ENCODE assay signal across 1 cellular context in the genomic region with DNA sequence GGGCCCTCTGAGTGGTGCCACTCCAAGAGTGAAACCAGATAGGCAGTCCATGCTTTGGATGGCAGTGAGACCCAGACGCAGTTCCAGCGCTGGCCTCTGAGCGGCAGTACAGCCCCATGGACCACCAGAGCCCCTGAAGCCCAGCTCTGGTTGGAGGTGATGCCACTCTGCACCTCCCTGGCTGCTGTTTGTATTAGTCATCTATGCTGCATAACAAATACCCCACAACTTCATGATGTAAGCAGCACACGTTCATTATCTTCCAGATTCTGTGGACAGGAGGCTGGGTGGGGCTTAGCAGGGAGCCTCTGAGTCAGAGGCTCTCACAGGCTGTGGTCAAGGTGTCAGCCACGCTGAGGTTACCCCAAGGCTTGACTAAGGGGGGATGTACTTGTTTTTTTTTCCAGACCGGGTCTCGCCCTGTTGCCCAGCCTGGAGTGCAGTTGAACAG.
TF ChIP-seq lines count a peak whose summit lies in the region.

No MANE protein-coding gene starts in this region.

TF ChIP-seq in K562, 482 proteins besides CTCF, POLR2A, EP300 and RAD21 (continued from another document and continues in another):
- TF ChIP-seq, protein P1, sequence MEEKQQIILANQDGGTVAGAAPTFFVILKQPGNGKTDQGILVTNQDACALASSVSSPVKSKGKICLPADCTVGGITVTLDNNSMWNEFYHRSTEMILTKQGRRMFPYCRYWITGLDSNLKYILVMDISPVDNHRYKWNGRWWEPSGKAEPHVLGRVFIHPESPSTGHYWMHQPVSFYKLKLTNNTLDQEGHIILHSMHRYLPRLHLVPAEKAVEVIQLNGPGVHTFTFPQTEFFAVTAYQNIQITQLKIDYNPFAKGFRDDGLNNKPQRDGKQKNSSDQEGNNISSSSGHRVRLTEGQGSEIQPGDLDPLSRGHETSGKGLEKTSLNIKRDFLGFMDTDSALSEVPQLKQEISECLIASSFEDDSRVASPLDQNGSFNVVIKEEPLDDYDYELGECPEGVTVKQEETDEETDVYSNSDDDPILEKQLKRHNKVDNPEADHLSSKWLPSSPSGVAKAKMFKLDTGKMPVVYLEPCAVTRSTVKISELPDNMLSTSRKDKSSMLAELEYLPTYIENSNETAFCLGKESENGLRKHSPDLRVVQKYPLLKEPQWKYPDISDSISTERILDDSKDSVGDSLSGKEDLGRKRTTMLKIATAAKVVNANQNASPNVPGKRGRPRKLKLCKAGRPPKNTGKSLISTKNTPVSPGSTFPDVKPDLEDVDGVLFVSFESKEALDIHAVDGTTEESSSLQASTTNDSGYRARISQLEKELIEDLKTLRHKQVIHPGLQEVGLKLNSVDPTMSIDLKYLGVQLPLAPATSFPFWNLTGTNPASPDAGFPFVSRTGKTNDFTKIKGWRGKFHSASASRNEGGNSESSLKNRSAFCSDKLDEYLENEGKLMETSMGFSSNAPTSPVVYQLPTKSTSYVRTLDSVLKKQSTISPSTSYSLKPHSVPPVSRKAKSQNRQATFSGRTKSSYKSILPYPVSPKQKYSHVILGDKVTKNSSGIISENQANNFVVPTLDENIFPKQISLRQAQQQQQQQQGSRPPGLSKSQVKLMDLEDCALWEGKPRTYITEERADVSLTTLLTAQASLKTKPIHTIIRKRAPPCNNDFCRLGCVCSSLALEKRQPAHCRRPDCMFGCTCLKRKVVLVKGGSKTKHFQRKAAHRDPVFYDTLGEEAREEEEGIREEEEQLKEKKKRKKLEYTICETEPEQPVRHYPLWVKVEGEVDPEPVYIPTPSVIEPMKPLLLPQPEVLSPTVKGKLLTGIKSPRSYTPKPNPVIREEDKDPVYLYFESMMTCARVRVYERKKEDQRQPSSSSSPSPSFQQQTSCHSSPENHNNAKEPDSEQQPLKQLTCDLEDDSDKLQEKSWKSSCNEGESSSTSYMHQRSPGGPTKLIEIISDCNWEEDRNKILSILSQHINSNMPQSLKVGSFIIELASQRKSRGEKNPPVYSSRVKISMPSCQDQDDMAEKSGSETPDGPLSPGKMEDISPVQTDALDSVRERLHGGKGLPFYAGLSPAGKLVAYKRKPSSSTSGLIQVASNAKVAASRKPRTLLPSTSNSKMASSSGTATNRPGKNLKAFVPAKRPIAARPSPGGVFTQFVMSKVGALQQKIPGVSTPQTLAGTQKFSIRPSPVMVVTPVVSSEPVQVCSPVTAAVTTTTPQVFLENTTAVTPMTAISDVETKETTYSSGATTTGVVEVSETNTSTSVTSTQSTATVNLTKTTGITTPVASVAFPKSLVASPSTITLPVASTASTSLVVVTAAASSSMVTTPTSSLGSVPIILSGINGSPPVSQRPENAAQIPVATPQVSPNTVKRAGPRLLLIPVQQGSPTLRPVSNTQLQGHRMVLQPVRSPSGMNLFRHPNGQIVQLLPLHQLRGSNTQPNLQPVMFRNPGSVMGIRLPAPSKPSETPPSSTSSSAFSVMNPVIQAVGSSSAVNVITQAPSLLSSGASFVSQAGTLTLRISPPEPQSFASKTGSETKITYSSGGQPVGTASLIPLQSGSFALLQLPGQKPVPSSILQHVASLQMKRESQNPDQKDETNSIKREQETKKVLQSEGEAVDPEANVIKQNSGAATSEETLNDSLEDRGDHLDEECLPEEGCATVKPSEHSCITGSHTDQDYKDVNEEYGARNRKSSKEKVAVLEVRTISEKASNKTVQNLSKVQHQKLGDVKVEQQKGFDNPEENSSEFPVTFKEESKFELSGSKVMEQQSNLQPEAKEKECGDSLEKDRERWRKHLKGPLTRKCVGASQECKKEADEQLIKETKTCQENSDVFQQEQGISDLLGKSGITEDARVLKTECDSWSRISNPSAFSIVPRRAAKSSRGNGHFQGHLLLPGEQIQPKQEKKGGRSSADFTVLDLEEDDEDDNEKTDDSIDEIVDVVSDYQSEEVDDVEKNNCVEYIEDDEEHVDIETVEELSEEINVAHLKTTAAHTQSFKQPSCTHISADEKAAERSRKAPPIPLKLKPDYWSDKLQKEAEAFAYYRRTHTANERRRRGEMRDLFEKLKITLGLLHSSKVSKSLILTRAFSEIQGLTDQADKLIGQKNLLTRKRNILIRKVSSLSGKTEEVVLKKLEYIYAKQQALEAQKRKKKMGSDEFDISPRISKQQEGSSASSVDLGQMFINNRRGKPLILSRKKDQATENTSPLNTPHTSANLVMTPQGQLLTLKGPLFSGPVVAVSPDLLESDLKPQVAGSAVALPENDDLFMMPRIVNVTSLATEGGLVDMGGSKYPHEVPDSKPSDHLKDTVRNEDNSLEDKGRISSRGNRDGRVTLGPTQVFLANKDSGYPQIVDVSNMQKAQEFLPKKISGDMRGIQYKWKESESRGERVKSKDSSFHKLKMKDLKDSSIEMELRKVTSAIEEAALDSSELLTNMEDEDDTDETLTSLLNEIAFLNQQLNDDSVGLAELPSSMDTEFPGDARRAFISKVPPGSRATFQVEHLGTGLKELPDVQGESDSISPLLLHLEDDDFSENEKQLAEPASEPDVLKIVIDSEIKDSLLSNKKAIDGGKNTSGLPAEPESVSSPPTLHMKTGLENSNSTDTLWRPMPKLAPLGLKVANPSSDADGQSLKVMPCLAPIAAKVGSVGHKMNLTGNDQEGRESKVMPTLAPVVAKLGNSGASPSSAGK (IDR thresholded peaks at IDR 0.05), result no peak
- no peak for TF ChIP-seq CBX8 (IDR thresholded peaks at IDR 0.05; ENCODE audit: borderline replicate concordance, extremely low read depth, low read depth, low read length, poor library complexity, severe bottlenecking)
- TF ChIP-seq ESRRA (IDR thresholded peaks at IDR 0.05; ENCODE audit: borderline replicate concordance, low read depth), result 0 out of 2 replicates have a peak, but pooled peaks have one; percentile 19
- peak; percentile 98 for TF ChIP-seq CBX1 (IDR thresholded peaks at IDR 0.05; ENCODE audit: low read depth)
- 0 out of 4 replicates have a peak, but pooled peaks have one; percentile 41 to 51 for TF ChIP-seq ARNT (IDR thresholded peaks at IDR 0.05)
- 0 out of 2 replicates have a peak, but pooled peaks have one; percentile 64 for TF ChIP-seq MTA3 (IDR thresholded peaks at IDR 0.05; ENCODE audit: borderline replicate concordance)
- TF ChIP-seq MAFG (tag; conservative IDR thresholded peaks at IDR 0.05), result no peak
- TF ChIP-seq CEBPB (tag; IDR thresholded peaks at IDR 0.05), result no peak; the same call in 1 of the 2 replicates
- no peak for TF ChIP-seq TBL1XR1 (IDR thresholded peaks at IDR 0.05; ENCODE audit: low read length in 2 of 2)
- no peak for TF ChIP-seq HNRNPK (IDR thresholded peaks at IDR 0.05; ENCODE audit: low read depth, low read length, poor library complexity, severe bottlenecking)
- TF ChIP-seq ZNF707 (CRISPR knock-in tag; conservative IDR thresholded peaks at IDR 0.05), result no peak
- TF ChIP-seq, protein P2, sequence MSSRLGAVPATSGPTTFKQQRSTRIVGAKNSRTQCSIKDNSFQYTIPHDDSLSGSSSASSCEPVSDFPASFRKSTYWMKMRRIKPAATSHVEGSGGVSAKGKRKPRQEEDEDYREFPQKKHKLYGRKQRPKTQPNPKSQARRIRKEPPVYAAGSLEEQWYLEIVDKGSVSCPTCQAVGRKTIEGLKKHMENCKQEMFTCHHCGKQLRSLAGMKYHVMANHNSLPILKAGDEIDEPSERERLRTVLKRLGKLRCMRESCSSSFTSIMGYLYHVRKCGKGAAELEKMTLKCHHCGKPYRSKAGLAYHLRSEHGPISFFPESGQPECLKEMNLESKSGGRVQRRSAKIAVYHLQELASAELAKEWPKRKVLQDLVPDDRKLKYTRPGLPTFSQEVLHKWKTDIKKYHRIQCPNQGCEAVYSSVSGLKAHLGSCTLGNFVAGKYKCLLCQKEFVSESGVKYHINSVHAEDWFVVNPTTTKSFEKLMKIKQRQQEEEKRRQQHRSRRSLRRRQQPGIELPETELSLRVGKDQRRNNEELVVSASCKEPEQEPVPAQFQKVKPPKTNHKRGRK (tag; IDR thresholded peaks at IDR 0.05), result no peak
- TF ChIP-seq ADNP (tag; IDR thresholded peaks at IDR 0.05), result peak; percentile 80
- no peak for TF ChIP-seq SOX6 (IDR thresholded peaks at IDR 0.05)
- TF ChIP-seq, protein P3, sequence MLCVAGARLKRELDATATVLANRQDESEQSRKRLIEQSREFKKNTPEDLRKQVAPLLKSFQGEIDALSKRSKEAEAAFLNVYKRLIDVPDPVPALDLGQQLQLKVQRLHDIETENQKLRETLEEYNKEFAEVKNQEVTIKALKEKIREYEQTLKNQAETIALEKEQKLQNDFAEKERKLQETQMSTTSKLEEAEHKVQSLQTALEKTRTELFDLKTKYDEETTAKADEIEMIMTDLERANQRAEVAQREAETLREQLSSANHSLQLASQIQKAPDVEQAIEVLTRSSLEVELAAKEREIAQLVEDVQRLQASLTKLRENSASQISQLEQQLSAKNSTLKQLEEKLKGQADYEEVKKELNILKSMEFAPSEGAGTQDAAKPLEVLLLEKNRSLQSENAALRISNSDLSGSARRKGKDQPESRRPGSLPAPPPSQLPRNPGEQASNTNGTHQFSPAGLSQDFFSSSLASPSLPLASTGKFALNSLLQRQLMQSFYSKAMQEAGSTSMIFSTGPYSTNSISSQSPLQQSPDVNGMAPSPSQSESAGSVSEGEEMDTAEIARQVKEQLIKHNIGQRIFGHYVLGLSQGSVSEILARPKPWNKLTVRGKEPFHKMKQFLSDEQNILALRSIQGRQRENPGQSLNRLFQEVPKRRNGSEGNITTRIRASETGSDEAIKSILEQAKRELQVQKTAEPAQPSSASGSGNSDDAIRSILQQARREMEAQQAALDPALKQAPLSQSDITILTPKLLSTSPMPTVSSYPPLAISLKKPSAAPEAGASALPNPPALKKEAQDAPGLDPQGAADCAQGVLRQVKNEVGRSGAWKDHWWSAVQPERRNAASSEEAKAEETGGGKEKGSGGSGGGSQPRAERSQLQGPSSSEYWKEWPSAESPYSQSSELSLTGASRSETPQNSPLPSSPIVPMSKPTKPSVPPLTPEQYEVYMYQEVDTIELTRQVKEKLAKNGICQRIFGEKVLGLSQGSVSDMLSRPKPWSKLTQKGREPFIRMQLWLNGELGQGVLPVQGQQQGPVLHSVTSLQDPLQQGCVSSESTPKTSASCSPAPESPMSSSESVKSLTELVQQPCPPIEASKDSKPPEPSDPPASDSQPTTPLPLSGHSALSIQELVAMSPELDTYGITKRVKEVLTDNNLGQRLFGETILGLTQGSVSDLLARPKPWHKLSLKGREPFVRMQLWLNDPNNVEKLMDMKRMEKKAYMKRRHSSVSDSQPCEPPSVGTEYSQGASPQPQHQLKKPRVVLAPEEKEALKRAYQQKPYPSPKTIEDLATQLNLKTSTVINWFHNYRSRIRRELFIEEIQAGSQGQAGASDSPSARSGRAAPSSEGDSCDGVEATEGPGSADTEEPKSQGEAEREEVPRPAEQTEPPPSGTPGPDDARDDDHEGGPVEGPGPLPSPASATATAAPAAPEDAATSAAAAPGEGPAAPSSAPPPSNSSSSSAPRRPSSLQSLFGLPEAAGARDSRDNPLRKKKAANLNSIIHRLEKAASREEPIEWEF (CRISPR knock-in tag; IDR thresholded peaks at IDR 0.05), result no peak
- TF ChIP-seq NR2C1 (IDR thresholded peaks at IDR 0.05), result no peak
- TF ChIP-seq NR2C1 (tag; IDR thresholded peaks at IDR 0.05), result no peak
- TF ChIP-seq JUND (IDR thresholded peaks at IDR 0.05; ENCODE audit: borderline replicate concordance, low read depth, low read length), result peak; percentile 34; the same call in 1 of the 2 replicates
- no peak for TF ChIP-seq JUND (tag; IDR thresholded peaks at IDR 0.05; ENCODE audit: borderline replicate concordance, low read depth, low read length)
- TF ChIP-seq ZNF197 (CRISPR knock-in tag; IDR thresholded peaks at IDR 0.05; ENCODE audit: low read depth), result no peak
- no peak for TF ChIP-seq ZNF354B (CRISPR knock-in tag; IDR thresholded peaks at IDR 0.05)
- TF ChIP-seq STAG1 (CRISPR knock-in tag; IDR thresholded peaks at IDR 0.05; ENCODE audit: borderline replicate concordance), result peak; percentile 77
- TF ChIP-seq BCL6 (CRISPR knock-in tag; IDR thresholded peaks at IDR 0.05), result no peak
- TF ChIP-seq NR3C1 (CRISPR knock-in tag; IDR thresholded peaks at IDR 0.05), result no peak
- peak in 1 of 2 experiments; percentile 90; a peak in 2 of 4 replicates for TF ChIP-seq RCOR1 (IDR thresholded peaks at IDR 0.05; ENCODE audit: borderline replicate concordance in 1 of 2, low read depth in 2 of 2, low read length in 2 of 2)
- TF ChIP-seq HEY1 (CRISPR knock-in tag; IDR thresholded peaks at IDR 0.05; ENCODE audit: borderline replicate concordance), result no peak
- no peak for TF ChIP-seq BMI1 (IDR thresholded peaks at IDR 0.05; ENCODE audit: low read length)
- no peak for TF ChIP-seq TSC22D4 (tag; IDR thresholded peaks at IDR 0.05)
- TF ChIP-seq, protein P4, sequence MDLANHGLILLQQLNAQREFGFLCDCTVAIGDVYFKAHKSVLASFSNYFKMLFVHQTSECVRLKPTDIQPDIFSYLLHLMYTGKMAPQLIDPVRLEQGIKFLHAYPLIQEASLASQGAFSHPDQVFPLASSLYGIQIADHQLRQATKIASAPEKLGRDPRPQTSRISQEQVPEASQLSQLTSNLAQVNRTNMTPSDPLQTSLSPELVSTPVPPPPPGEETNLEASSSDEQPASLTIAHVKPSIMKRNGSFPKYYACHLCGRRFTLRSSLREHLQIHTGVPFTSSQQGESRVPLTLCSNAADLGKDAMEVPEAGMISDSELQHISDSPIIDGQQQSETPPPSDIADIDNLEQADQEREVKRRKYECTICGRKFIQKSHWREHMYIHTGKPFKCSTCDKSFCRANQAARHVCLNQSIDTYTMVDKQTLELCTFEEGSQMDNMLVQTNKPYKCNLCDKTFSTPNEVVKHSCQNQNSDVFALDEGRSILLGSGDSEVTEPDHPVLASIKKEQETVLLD (IDR thresholded peaks at IDR 0.05), result no peak
- TF ChIP-seq, protein P5, sequence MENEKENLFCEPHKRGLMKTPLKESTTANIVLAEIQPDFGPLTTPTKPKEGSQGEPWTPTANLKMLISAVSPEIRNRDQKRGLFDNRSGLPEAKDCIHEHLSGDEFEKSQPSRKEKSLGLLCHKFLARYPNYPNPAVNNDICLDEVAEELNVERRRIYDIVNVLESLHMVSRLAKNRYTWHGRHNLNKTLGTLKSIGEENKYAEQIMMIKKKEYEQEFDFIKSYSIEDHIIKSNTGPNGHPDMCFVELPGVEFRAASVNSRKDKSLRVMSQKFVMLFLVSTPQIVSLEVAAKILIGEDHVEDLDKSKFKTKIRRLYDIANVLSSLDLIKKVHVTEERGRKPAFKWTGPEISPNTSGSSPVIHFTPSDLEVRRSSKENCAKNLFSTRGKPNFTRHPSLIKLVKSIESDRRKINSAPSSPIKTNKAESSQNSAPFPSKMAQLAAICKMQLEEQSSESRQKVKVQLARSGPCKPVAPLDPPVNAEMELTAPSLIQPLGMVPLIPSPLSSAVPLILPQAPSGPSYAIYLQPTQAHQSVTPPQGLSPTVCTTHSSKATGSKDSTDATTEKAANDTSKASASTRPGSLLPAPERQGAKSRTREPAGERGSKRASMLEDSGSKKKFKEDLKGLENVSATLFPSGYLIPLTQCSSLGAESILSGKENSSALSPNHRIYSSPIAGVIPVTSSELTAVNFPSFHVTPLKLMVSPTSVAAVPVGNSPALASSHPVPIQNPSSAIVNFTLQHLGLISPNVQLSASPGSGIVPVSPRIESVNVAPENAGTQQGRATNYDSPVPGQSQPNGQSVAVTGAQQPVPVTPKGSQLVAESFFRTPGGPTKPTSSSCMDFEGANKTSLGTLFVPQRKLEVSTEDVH (IDR thresholded peaks at IDR 0.05; ENCODE audit: low read depth, partially characterized antibody), result no peak
- TF ChIP-seq CHD4 (IDR thresholded peaks at IDR 0.05; ENCODE audit: insufficient read depth, insufficient replicate concordance, low read depth, low read length, poor library complexity, severe bottlenecking), result peak; percentile 52
- TF ChIP-seq, protein P6, sequence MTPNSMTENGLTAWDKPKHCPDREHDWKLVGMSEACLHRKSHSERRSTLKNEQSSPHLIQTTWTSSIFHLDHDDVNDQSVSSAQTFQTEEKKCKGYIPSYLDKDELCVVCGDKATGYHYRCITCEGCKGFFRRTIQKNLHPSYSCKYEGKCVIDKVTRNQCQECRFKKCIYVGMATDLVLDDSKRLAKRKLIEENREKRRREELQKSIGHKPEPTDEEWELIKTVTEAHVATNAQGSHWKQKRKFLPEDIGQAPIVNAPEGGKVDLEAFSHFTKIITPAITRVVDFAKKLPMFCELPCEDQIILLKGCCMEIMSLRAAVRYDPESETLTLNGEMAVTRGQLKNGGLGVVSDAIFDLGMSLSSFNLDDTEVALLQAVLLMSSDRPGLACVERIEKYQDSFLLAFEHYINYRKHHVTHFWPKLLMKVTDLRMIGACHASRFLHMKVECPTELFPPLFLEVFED (CRISPR knock-in tag; conservative IDR thresholded peaks at IDR 0.05), result no peak
